Comparison of ENCODE assay signal across 18 cellular contexts in the genomic region with DNA sequence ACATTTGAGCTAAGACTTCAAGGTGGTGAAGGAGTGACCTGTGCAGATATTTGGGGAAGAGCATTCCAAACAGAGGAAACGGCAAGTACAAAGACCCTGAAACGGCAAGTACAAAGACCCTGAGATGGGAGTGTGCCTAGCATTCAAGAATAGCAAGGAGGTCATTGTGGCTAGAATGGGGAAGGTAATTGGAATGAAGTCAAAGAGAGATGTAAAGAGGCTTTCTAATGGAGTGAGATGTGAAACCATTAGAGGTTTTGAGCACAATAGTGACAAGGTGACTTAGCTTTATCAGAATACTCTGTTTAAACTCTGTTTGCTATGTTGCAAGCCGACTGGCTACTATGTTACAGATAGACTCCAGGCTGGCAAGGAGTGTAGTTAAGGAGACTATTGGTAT. TPM values are rescaled to one million over a fixed set of nuclear protein-coding genes. Genes with fewer than 3 reads are reported as not detected.
DNase-seq lines count a peak whose midpoint lies in the region; ATAC-seq and TF ChIP-seq lines count a peak whose summit lies in the region.
"Had no signal": no experiment of that assay in that cellular context is flagged by ENCODE, and none has a peak within 500 bp of the region (broad histone marks: within the 10 kb centered on the region; RNA-seq: fewer than 3 reads in every experiment).

No MANE protein-coding gene starts in this region.

- H3K27ac Mint-ChIP-seq in H9 (peak overlapping the region in 2 of 3 experiments; percentile 13 to 81; a peak in 3 of 7 replicates), osteocyte (ENCODE audit: unreplicated experiment) (no peak overlapping the region)

- H3K4me1 Mint-ChIP-seq in H9 (peaks cover 34 to 36% of the 10 kb centered on the region in 2 experiments), osteocyte (ENCODE audit: unreplicated experiment) (peaks cover 25% of the 10 kb centered on the region)

- H3K4me1 ChIP-seq in DOHH2 (ENCODE audit: control insufficient read depth, low read length) (peaks cover 41% of the 10 kb centered on the region), H9 (ENCODE audit: insufficient read depth, low read length) (no peaks in the 10 kb centered on the region), mesenchymal stem cell (ENCODE audit: control insufficient read depth, insufficient read depth, low read depth, low read length) (no peaks in the 10 kb centered on the region)
- H3K4me1 ChIP-seq: BE2C had no signal

- no peak overlapping the region for H2AK5ac ChIP-seq in H9 (ENCODE audit: insufficient read length, low read length)
- no peak overlapping the region for H2AK5ac ChIP-seq in mesenchymal stem cell (ENCODE audit: low read length, severe bottlenecking)

- H3K36me3 ChIP-seq in DOHH2 (ENCODE audit: control insufficient read depth, low read length) (peaks cover 77% of the 10 kb centered on the region), SU-DHL-6 (ENCODE audit: low read length) (peaks cover 32% of the 10 kb centered on the region), mesenchymal stem cell (ENCODE audit: control insufficient read depth in 1 of 2, insufficient read depth in 2 of 2, low read depth in 1 of 2, low read length in 2 of 2) (peaks cover 0 to 25% of the 10 kb centered on the region in 2 experiments)
- H3K36me3 ChIP-seq: BE2C had no signal

- H3K27me3 ChIP-seq in DOHH2 (ENCODE audit: control insufficient read depth, low read length) (no peaks in the 10 kb centered on the region), H9 (ENCODE audit: insufficient read depth, low read length) (no peaks in the 10 kb centered on the region), SU-DHL-6 (ENCODE audit: low read length) (no peaks in the 10 kb centered on the region), mesenchymal stem cell (ENCODE audit: control insufficient read depth in 1 of 2, insufficient read depth in 1 of 2, low read length in 2 of 2) (no peaks in the 10 kb centered on the region)
- H3K27me3 ChIP-seq: BE2C had no signal

- H3K9me3 Mint-ChIP-seq in H9 (no peaks in the 10 kb centered on the region), osteocyte (ENCODE audit: unreplicated experiment) (no peaks in the 10 kb centered on the region)

- TF ChIP-seq CTCF in DOHH2 (IDR thresholded peaks at IDR 0.05; ENCODE audit: low read depth, low read length, poor library complexity, severe bottlenecking) (no peak), H9 (conservative IDR thresholded peaks at IDR 0.05) (no peak), SU-DHL-6 (IDR thresholded peaks at IDR 0.05; ENCODE audit: insufficient read depth, low read length, poor library complexity, severe bottlenecking) (no peak), osteocyte (IDR thresholded peaks at IDR 0.05) (no peak)

- peak overlapping the region; percentile 89 for H3K4me3 ChIP-seq in DOHH2 (ENCODE audit: low read length)
- H3K4me3 ChIP-seq in SU-DHL-6 (ENCODE audit: insufficient read depth, low read length, poor library complexity, severe bottlenecking) = no peak overlapping the region
- no peak overlapping the region for H3K4me3 ChIP-seq in mesenchymal stem cell (ENCODE audit: insufficient read depth in 1 of 2, low read depth in 1 of 2, low read length in 2 of 2)
- H3K4me3 ChIP-seq: GM23248, PC-9 had no signal

- H3K36me3 Mint-ChIP-seq in H9 (ENCODE audit: insufficient read depth in 1 of 3, low read depth in 3 of 3) (peaks cover 15 to 36% (median 28%) of the 10 kb centered on the region in 3 experiments; a peak in 6 of 7 replicates), osteocyte (ENCODE audit: unreplicated experiment) (peaks cover 6% of the 10 kb centered on the region)

- H2BK120ac ChIP-seq in H9 (ENCODE audit: low read depth, low read length, poor library complexity, severe bottlenecking) (no peak overlapping the region), mesenchymal stem cell (ENCODE audit: low read depth, low read length) (no peak overlapping the region)

- H3K9me3 ChIP-seq in DOHH2 (ENCODE audit: control insufficient read depth, insufficient read depth, low read length) (no peaks in the 10 kb centered on the region), H9 (ENCODE audit: control insufficient read depth, low read depth, low read length) (no peaks in the 10 kb centered on the region), SU-DHL-6 (ENCODE audit: insufficient read depth, low read length) (no peaks in the 10 kb centered on the region), mesenchymal stem cell (ENCODE audit: control insufficient read depth, low read length) (no peaks in the 10 kb centered on the region)
- H3K9me3 ChIP-seq: BE2C had no signal

- H4K91ac ChIP-seq in H9 (ENCODE audit: insufficient read length, low read depth, low read length) = no peak overlapping the region
- no peak overlapping the region for H4K91ac ChIP-seq in mesenchymal stem cell (ENCODE audit: low read length)

- no peak overlapping the region for H2BK20ac ChIP-seq in H9 (ENCODE audit: low read depth, low read length, poor library complexity, severe bottlenecking)

- H3K79me1 ChIP-seq in H9 (ENCODE audit: insufficient read depth, low read depth, low read length, poor library complexity, severe bottlenecking) = peaks cover 3% of the 10 kb centered on the region
- peaks cover 11% of the 10 kb centered on the region for H3K79me1 ChIP-seq in mesenchymal stem cell (replicated peaks; ENCODE audit: low read length, poor library complexity, severe bottlenecking)

- H3K4ac ChIP-seq in H9 (ENCODE audit: low read depth, low read length) = no peak overlapping the region
- no peak overlapping the region for H3K4ac ChIP-seq in mesenchymal stem cell (ENCODE audit: low read depth in 1 of 2, low read length in 2 of 2)

- no peak overlapping the region for H3K56ac ChIP-seq in H9 (ENCODE audit: insufficient read length, low read depth, low read length)

- H3K4me2 ChIP-seq in DOHH2 (ENCODE audit: low read length) = peak overlapping the region; percentile 99
- H3K4me2 ChIP-seq in H9 (ENCODE audit: insufficient read depth, insufficient read length, low read length) = no peak overlapping the region
- peak overlapping the region; percentile 42 for H3K4me2 ChIP-seq in SU-DHL-6 (ENCODE audit: low read depth, low read length, poor library complexity, severe bottlenecking)
- H3K4me2 ChIP-seq in mesenchymal stem cell (ENCODE audit: low read length, poor library complexity, severe bottlenecking) = no peak overlapping the region
- H3K4me2 ChIP-seq: PC-9 had no signal

- ATAC-seq in HG03457 (IDR thresholded peaks at IDR 0.05; ENCODE audit: unreplicated experiment) = no peak

- H3K4me3 Mint-ChIP-seq in H9 (no peak overlapping the region), osteocyte (ENCODE audit: unreplicated experiment) (no peak overlapping the region)

- H3K27me3 Mint-ChIP-seq in H9 (ENCODE audit: low read depth) = no peaks in the 10 kb centered on the region
- H3K27me3 Mint-ChIP-seq in osteocyte (ENCODE audit: unreplicated experiment) = no peaks in the 10 kb centered on the region

- H3K27ac ChIP-seq in DOHH2 (ENCODE audit: low read depth, low read length) (no peak overlapping the region), H9 (ENCODE audit: insufficient read length, low read depth, low read length) (no peak overlapping the region), SU-DHL-6 (ENCODE audit: low read depth, low read length) (no peak overlapping the region), mesenchymal stem cell (ENCODE audit: low read length, poor library complexity, severe bottlenecking) (no peak overlapping the region)
- H3K27ac ChIP-seq: GM23248, PC-9 had no signal

- H3K9me2 ChIP-seq in DOHH2 (replicated peaks; ENCODE audit: control insufficient read depth, low read length) = no peaks in the 10 kb centered on the region
- no peaks in the 10 kb centered on the region for H3K9me2 ChIP-seq in SU-DHL-6 (replicated peaks; ENCODE audit: insufficient read depth, low read length)

- no peak overlapping the region for H3K23ac ChIP-seq in H9 (ENCODE audit: insufficient read length, low read depth, low read length)
- H3K23ac ChIP-seq in mesenchymal stem cell (ENCODE audit: low read length in 2 of 2) = no peak overlapping the region

- no peak for DNase-seq in H9
- DNase-seq in mesenchymal stem cell = no peak
- no peak for DNase-seq in GM19240 (ENCODE audit: insufficient read length, low spot score)
- DNase-seq in osteocyte (ENCODE audit: extremely low spot score, unreplicated experiment) = no peak
- no peak for DNase-seq in OCI-M1 (lab: John Stamatoyannopoulos, UW)
- DNase-seq: BE2C; GM23248; KG1; MM.1S; NCI-H1417; NCI-H1930; NCI-H2227 treated with DMSO at 0.1 percent for 48 hours; NCI-H524 treated with DMSO at 0.1 percent for 48 hours; NK-92 treated with Interleukin-12 subunit alpha and Interleukin-12 subunit beta, amount 100 ng/mL, for 24 hours; PC-9 had no signal

- H3F3A ChIP-seq in DOHH2 (ENCODE audit: control insufficient read depth, insufficient read depth) (peaks cover 7% of the 10 kb centered on the region), SU-DHL-6 (ENCODE audit: insufficient read depth) (peaks cover 14% of the 10 kb centered on the region)

- H3K79me2 ChIP-seq in DOHH2 (ENCODE audit: control insufficient read depth, low read length) (peaks cover 80% of the 10 kb centered on the region), H9 (ENCODE audit: insufficient read depth, low read length) (peaks cover 22% of the 10 kb centered on the region; the same call in 1 of the 2 replicates), SU-DHL-6 (ENCODE audit: insufficient read depth, low read length) (peaks cover 80% of the 10 kb centered on the region)

- H2AFZ ChIP-seq in H9 (ENCODE audit: low read length) (no peak overlapping the region), SU-DHL-6 (ENCODE audit: low read depth, low read length, severe bottlenecking) (no peak overlapping the region), mesenchymal stem cell (ENCODE audit: low read depth, low read length) (no peak overlapping the region)
- H2AFZ ChIP-seq: PC-9 had no signal

- H3K14ac ChIP-seq in H9 (ENCODE audit: insufficient read depth, low read length) (no peak overlapping the region), mesenchymal stem cell (ENCODE audit: low read length in 2 of 2) (no peak overlapping the region)

- H3K23me2 ChIP-seq in H9 (ENCODE audit: insufficient read length, low read depth, low read length, poor library complexity, severe bottlenecking) = peaks cover 7% of the 10 kb centered on the region

- H2BK15ac ChIP-seq in H9 (ENCODE audit: low read depth, low read length) = no peak overlapping the region
- H2BK15ac ChIP-seq in mesenchymal stem cell (ENCODE audit: low read depth, poor library complexity, severe bottlenecking) = no peak overlapping the region

- no CpG with 5 or more reads among the region's 3 CpGs for WGBS in H9 (ENCODE audit: extremely low coverage, insufficient read length, low lambda C conversion rate)
- whole genome bisulfite sequencing in mesenchymal stem cell = 86% methylated on average over 3 of the region's 3 CpGs

- no peak overlapping the region for H4K8ac ChIP-seq in H9 (replicated peaks; ENCODE audit: insufficient read length, low read depth, low read length)
- no peak overlapping the region for H4K8ac ChIP-seq in mesenchymal stem cell (ENCODE audit: low read length)

- H4K5ac ChIP-seq in H9 (ENCODE audit: insufficient read length, low read depth, low read length) = no peak overlapping the region

- H3K18ac ChIP-seq in H9 (ENCODE audit: insufficient read length, low read depth, low read length) (no peak overlapping the region), mesenchymal stem cell (ENCODE audit: low read depth in 1 of 2, low read length in 2 of 2) (no peak overlapping the region)

- H2BK5ac ChIP-seq in H9 (ENCODE audit: insufficient read length, low read length) = no peak overlapping the region
- no peak overlapping the region for H2BK5ac ChIP-seq in mesenchymal stem cell (ENCODE audit: low read depth, low read length, poor library complexity, severe bottlenecking)

- no peak overlapping the region for H3T11ph ChIP-seq in H9 (ENCODE audit: low read length)

- no peak overlapping the region for H2BK12ac ChIP-seq in H9 (ENCODE audit: insufficient read length, low read depth, low read length)
- no peak overlapping the region for H2BK12ac ChIP-seq in mesenchymal stem cell (ENCODE audit: low read length in 2 of 2)

- H4K20me1 ChIP-seq in DOHH2 (ENCODE audit: control insufficient read depth, insufficient read depth, low read depth, low read length) = peaks cover 10% of the 10 kb centered on the region; the same call in 1 of the 2 replicates
- H4K20me1 ChIP-seq in H9 (ENCODE audit: control insufficient read depth, insufficient read depth, insufficient read length) = no peaks in the 10 kb centered on the region
- peaks cover 9% of the 10 kb centered on the region; the same call in 1 of the 2 replicates for H4K20me1 ChIP-seq in SU-DHL-6 (ENCODE audit: low read depth, low read length)

- H3K9ac ChIP-seq in H9 (ENCODE audit: extremely low read depth, insufficient read length, low read length) = no peak overlapping the region
- no peak overlapping the region for H3K9ac ChIP-seq in SU-DHL-6 (ENCODE audit: low read length)
- peak overlapping the region; percentile 12 for H3K9ac ChIP-seq in mesenchymal stem cell (ENCODE audit: low read length)
- H3K9ac ChIP-seq: GM23248 had no signal

RNA-seq across cellular contexts. Expression of gene CDC7, which starts 4.4 kb away (rescaled TPM):
- 41.6 and 43.4 TPM in 2 replicates for total RNA-seq in H9 (2021)
- polyA plus RNA-seq in mesenchymal stem cell (2013, experiment 1 of 2) = 2.1 TPM
- polyA plus RNA-seq in mesenchymal stem cell (2013, experiment 2 of 2) = 1.9 TPM
- total RNA-seq in osteocyte = 4.3 and 6.6 TPM in 2 replicates

Comparison
In these comparisons a context has a peak if more than half of its experiments do, and no peak if none do; other contexts are left out.
1. H3K4me2 ChIP-seq: peak in DOHH2 (single experiment) and SU-DHL-6 (single experiment); none in H9 (single experiment) and mesenchymal stem cell (single experiment).